In the genomic region with DNA sequence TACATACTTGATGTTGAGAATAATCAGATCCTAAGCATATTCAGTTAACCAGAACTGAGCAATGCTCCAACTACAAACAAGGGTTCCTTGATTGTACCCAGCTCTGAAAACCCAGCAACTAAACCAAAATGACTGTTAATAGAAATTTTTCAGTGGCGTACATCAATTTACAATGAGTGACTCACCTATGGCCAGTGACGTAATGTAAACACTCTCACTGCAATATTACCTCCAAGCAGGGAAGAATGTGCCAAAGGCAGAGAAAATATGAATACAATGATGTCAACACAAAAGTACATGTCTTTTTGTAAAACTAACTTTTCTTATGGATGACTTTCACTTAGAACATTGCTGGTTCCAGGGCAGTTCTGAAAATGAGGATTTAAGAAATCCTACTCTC, we compare ENCODE assay signal across 18 cellular contexts.
"Had no signal": no experiment of that assay in that cellular context is flagged by ENCODE, and none has a peak within 500 bp of the region (broad histone marks: within the 10 kb centered on the region; RNA-seq: fewer than 3 reads in every experiment).

No MANE protein-coding gene starts in this region.

- H3K27me3 ChIP-seq: esophagus muscularis mucosa, gastroesophageal sphincter, heart left ventricle, left lung, stomach, upper lobe of left lung had no signal

- ATAC-seq: activated CD8-positive, alpha-beta memory T cell treated with anti-CD3 and anti-CD28 coated beads, Interleukin-2, amount 10 ng/mL, durations not matched to agents 7 days and 5 days; gastroesophageal sphincter; heart left ventricle; left lung; right cardiac atrium; stimulated activated effector memory CD8-positive, alpha-beta T cell treated with anti-CD3 and anti-CD28 coated beads, Interleukin-12 subunit alpha, Interleukin-12 subunit beta, amount 100 ng/mL, for 72 hours had no signal

- H3K4me3 ChIP-seq: esophagus muscularis mucosa, gastroesophageal sphincter, heart left ventricle, left lung, prostate gland, stomach, upper lobe of left lung had no signal

- H3K4me1 ChIP-seq: esophagus muscularis mucosa, gastroesophageal sphincter, heart left ventricle, left lung, prostate gland, stomach, upper lobe of left lung had no signal

- H3K36me3 ChIP-seq: esophagus muscularis mucosa, gastroesophageal sphincter, heart left ventricle, left lung, prostate gland, stomach, upper lobe of left lung had no signal

- H3K27ac ChIP-seq: esophagus muscularis mucosa, gastroesophageal sphincter, heart left ventricle, left lung, prostate gland, stomach, upper lobe of left lung had no signal

- DNase-seq: activated CD4-positive, alpha-beta memory T cell treated with anti-CD3 and anti-CD28 coated beads, Interleukin-2, amount 10 ng/mL, durations not matched to agents 7 days and 5 days; activated CD4-positive, alpha-beta T cell treated with anti-CD3 and anti-CD28 coated beads for 48 hours; activated CD4-positive, CD25-positive, alpha-beta regulatory T cell; activated CD8-positive, alpha-beta memory T cell treated with anti-CD3 and anti-CD28 coated beads, Interleukin-2, amount 10 ng/mL, durations not matched to agents 7 days and 5 days; activated naive CD8-positive, alpha-beta T cell treated with anti-CD3 and anti-CD28 coated beads for 36 hours; amygdala; effector CD4-positive, alpha-beta T cell; heart left ventricle; left lung; right cardiac atrium; small intestine; stimulated activated CD4-positive, alpha-beta T cell treated with anti-CD3 and anti-CD28 coated beads, Interleukin-4, amount 100 ng/mL, for 24 hours; stomach; upper lobe of left lung had no signal

- H3K9me3 ChIP-seq: esophagus muscularis mucosa, gastroesophageal sphincter, heart left ventricle, left lung, prostate gland, stomach, upper lobe of left lung had no signal
